ENCODE assay signal across 20 cellular contexts in genomic region chr12:125381373-125381772, GRCh38.
DNase-seq lines count a peak whose midpoint lies in the region; ATAC-seq, FAIRE-seq and TF ChIP-seq lines count a peak whose summit lies in the region.
"Had no signal": no experiment of that assay in that cellular context is flagged by ENCODE, and none has a peak within 500 bp of the region (broad histone marks: within the 10 kb centered on the region; RNA-seq: fewer than 3 reads in every experiment).

No MANE protein-coding gene starts in this region.

- no peaks in the 10 kb centered on the region for H3K79me1 ChIP-seq in mesendoderm (ENCODE audit: low read length)

- no peaks in the 10 kb centered on the region for H3K36me3 Mint-ChIP-seq in endothelial cell (ENCODE audit: low read depth, unreplicated experiment)
- H3K36me3 Mint-ChIP-seq: CD8-positive, alpha-beta memory T cell had no signal

- DNase-seq in DND-41 = peak; percentile 10
- DNase-seq in K562 (ENCODE audit: extremely low read depth in 1 of 4, low spot score in 3 of 4) = no peak
- peak; percentile 37 for DNase-seq in mesendoderm
- no peak for DNase-seq in OCI-M2 (lab: John Stamatoyannopoulos, UW; ENCODE audit: unreplicated experiment)
- no peak for DNase-seq in endothelial cell (ENCODE audit: low spot score)
- no peak for DNase-seq in foreskin melanocyte
- DNase-seq: C1 segment of cervical spinal cord; CD8-positive, alpha-beta memory T cell; HCEC 1CT; KBM-7; MV-4-11; NCI-H1694 treated with DMSO at 0.1 percent for 48 hours; NCI-H2107; NCI-H510A; NCI-H748 treated with DMSO at 0.1 percent for 48 hours; PC-3; SW 1271 had no signal

- H3K27me3 ChIP-seq in DND-41 (ENCODE audit: insufficient read depth, low read length, poor library complexity) (no peaks in the 10 kb centered on the region), K562 (ENCODE audit: control insufficient read depth in 2 of 2, insufficient read depth in 2 of 2, low read length in 2 of 2) (no peaks in the 10 kb centered on the region), mesendoderm (ENCODE audit: insufficient read depth, low read length, poor library complexity) (no peaks in the 10 kb centered on the region)
- H3K27me3 ChIP-seq: SJSA1 had no signal

- H2AFZ ChIP-seq in DND-41 (ENCODE audit: low read depth, low read length) (no peak overlapping the region), K562 (ENCODE audit: low read depth, low read length) (no peak overlapping the region)

- no peak for TF ChIP-seq EP300 in Ishikawa (IDR thresholded peaks at IDR 0.05; ENCODE audit: borderline replicate concordance)
- no peak for TF ChIP-seq EP300 in K562 (IDR thresholded peaks at IDR 0.05; ENCODE audit: low read length)

- ATAC-seq in DND-41 (ENCODE audit: insufficient read depth, low read depth) = no peak
- ATAC-seq in K562 = no peak
- ATAC-seq: PC-3 had no signal

- H3K9me1 ChIP-seq in K562 (ENCODE audit: control insufficient read depth, insufficient read depth, low read length) = no peaks in the 10 kb centered on the region

- in situ Hi-C loops in K562 (cut with MboI) = no loop called here

- H3K56ac ChIP-seq in mesendoderm (ENCODE audit: low read length) = no peak overlapping the region

- no peaks in the 10 kb centered on the region for H3K4me1 Mint-ChIP-seq in endothelial cell (ENCODE audit: unreplicated experiment)
- H3K4me1 Mint-ChIP-seq: CD8-positive, alpha-beta memory T cell had no signal

- no peak overlapping the region for H3K4ac ChIP-seq in mesendoderm (ENCODE audit: low read depth, low read length)

- H3K9ac ChIP-seq in DND-41 (ENCODE audit: low read depth, low read length) (no peak overlapping the region), K562 (ENCODE audit: insufficient read depth in 1 of 2, low read depth in 2 of 2, low read length in 2 of 2) (no peak overlapping the region), mesendoderm (ENCODE audit: low read length) (no peak overlapping the region)

- no peak overlapping the region for H2AK5ac ChIP-seq in mesendoderm (ENCODE audit: low read length)

- H3K4me1 ChIP-seq in DND-41 (ENCODE audit: insufficient read depth, low read length) = no peaks in the 10 kb centered on the region
- no peaks in the 10 kb centered on the region for H3K4me1 ChIP-seq in K562 (replicated peaks in 1 of 2; ENCODE audit: control insufficient read depth in 2 of 2, insufficient read depth in 2 of 2, low read length in 2 of 2)
- H3K4me1 ChIP-seq in mesendoderm (ENCODE audit: control insufficient read depth, low read depth, low read length) = no peaks in the 10 kb centered on the region
- H3K4me1 ChIP-seq: SJSA1 had no signal

- no peak overlapping the region for H3K4me2 ChIP-seq in DND-41 (ENCODE audit: insufficient read depth, low read length)
- no peak overlapping the region for H3K4me2 ChIP-seq in K562 (ENCODE audit: insufficient read depth, low read length)
- H3K4me2 ChIP-seq in mesendoderm (ENCODE audit: low read length) = no peak overlapping the region

- no peak overlapping the region for H2BK120ac ChIP-seq in mesendoderm (ENCODE audit: low read depth, low read length)

- no peak overlapping the region for H3K23ac ChIP-seq in mesendoderm (ENCODE audit: low read length)

- H3K79me2 ChIP-seq in DND-41 (ENCODE audit: insufficient read depth, low read length) = no peaks in the 10 kb centered on the region
- H3K79me2 ChIP-seq in K562 (ENCODE audit: control insufficient read depth, insufficient read depth, low read length) = no peaks in the 10 kb centered on the region
- H3K79me2 ChIP-seq in mesendoderm (ENCODE audit: control insufficient read depth, insufficient read depth, low read length) = no peaks in the 10 kb centered on the region

- intact Hi-C loops in K562 (cut with micrococcal nuclease) = no loop called here

- no peak overlapping the region for H3K4me3 Mint-ChIP-seq in endothelial cell (ENCODE audit: unreplicated experiment)
- H3K4me3 Mint-ChIP-seq: CD8-positive, alpha-beta memory T cell had no signal

- no peak overlapping the region for H3K27ac Mint-ChIP-seq in endothelial cell (ENCODE audit: unreplicated experiment)
- H3K27ac Mint-ChIP-seq: CD8-positive, alpha-beta memory T cell had no signal

- TF ChIP-seq CTCF in DND-41 (IDR thresholded peaks at IDR 0.05; ENCODE audit: borderline replicate concordance, extremely low read depth, low read length, poor library complexity, severe bottlenecking) (no peak), K562 (IDR thresholded peaks at IDR 0.05 in 2 of 3, conservative IDR thresholded peaks at IDR 0.05 in 1 of 3; ENCODE audit: insufficient read depth in 2 of 3, low read depth in 1 of 3, low read length in 3 of 3) (no peak), endothelial cell (IDR thresholded peaks at IDR 0.05; ENCODE audit: unreplicated experiment) (no peak)

- TF ChIP-seq RAD21 in Ishikawa (IDR thresholded peaks at IDR 0.05; ENCODE audit: low read depth) (no peak), K562 (CRISPR knock-in tag; conservative IDR thresholded peaks at IDR 0.05 in 1 of 2, IDR thresholded peaks at IDR 0.05 in 1 of 2) (no peak)

- H3K18ac ChIP-seq in mesendoderm (ENCODE audit: low read length) = no peak overlapping the region

- no peak overlapping the region for H2BK15ac ChIP-seq in mesendoderm (replicated peaks; ENCODE audit: low read depth)

- CTCF ChIA-PET in K562 (lab: Yijun Ruan, JAX; ENCODE audit: low intra/inter-chr PET ratio) = no interaction called here

- no peak for TF ChIP-seq POLR2A in K562 (conservative IDR thresholded peaks at IDR 0.05)

- peaks cover 5% of the 10 kb centered on the region for H3K9me3 Mint-ChIP-seq in endothelial cell (ENCODE audit: unreplicated experiment)

- no peak overlapping the region for H3K4me3 ChIP-seq in DND-41 (ENCODE audit: low read depth in 1 of 2, low read length in 2 of 2)
- H3K4me3 ChIP-seq in K562 = no peak overlapping the region
- H3K4me3 ChIP-seq in mesendoderm (ENCODE audit: low read length) = no peak overlapping the region
- H3K4me3 ChIP-seq: SJSA1 had no signal

- POLR2A ChIA-PET in K562 (lab: Yijun Ruan, JAX) = no interaction called here

- H3K27ac ChIP-seq in DND-41 (ENCODE audit: low read length) (no peak overlapping the region), K562 (ENCODE audit: extremely low read depth, low read depth, low read length) (no peak overlapping the region), mesendoderm (ENCODE audit: low read depth, low read length) (no peak overlapping the region)
- H3K27ac ChIP-seq: SJSA1 had no signal

- BruUV-seq in K562 (replicated peaks; lab: Mats Ljungman, UMichigan) = no TSS peak

- H3K27me3 Mint-ChIP-seq in endothelial cell (ENCODE audit: unreplicated experiment) = no peaks in the 10 kb centered on the region

- H4K5ac ChIP-seq in mesendoderm (ENCODE audit: low read length) = no peak overlapping the region

- H2BK5ac ChIP-seq in mesendoderm (ENCODE audit: low read length) = no peak overlapping the region

- WGBS in K562 (ENCODE audit: insufficient coverage, low coverage, missing lambda C conversion rate) = 0% methylated on average over 4 of the region's 4 CpGs
- no CpG with 5 or more reads among the region's 4 CpGs for WGBS in mesendoderm (ENCODE audit: extremely low coverage, insufficient coverage, low lambda C conversion rate)

- H3K9me3 ChIP-seq in DND-41 (ENCODE audit: insufficient read depth, low read length, severe bottlenecking) (no peaks in the 10 kb centered on the region), K562 (replicated peaks; ENCODE audit: control insufficient read depth, insufficient read depth, low read depth, low read length) (no peaks in the 10 kb centered on the region)
- H3K9me3 ChIP-seq: SJSA1 had no signal

- no peaks in the 10 kb centered on the region for H4K20me1 ChIP-seq in DND-41 (ENCODE audit: insufficient read depth, low read length)
- no peaks in the 10 kb centered on the region for H4K20me1 ChIP-seq in K562 (replicated peaks; ENCODE audit: control insufficient read depth, insufficient read depth, low read length)

- no peak overlapping the region for H4K8ac ChIP-seq in mesendoderm (ENCODE audit: low read depth, low read length)

- no peak for FAIRE-seq in K562 (lab: Jason Lieb, UNC)
- FAIRE-seq: D721Med had no signal

- H3K36me3 ChIP-seq in DND-41 (ENCODE audit: insufficient read depth, low read length) (no peaks in the 10 kb centered on the region), K562 (ENCODE audit: control insufficient read depth, insufficient read depth, low read length) (no peaks in the 10 kb centered on the region), mesendoderm (ENCODE audit: control insufficient read depth, insufficient read depth, low read length) (no peaks in the 10 kb centered on the region)
- H3K36me3 ChIP-seq: SJSA1 had no signal

TF ChIP-seq in K562, 482 proteins besides CTCF, POLR2A, EP300 and RAD21:
- no peak for TF ChIP-seq TAL1 (IDR thresholded peaks at IDR 0.05)
- peak; percentile 91 for TF ChIP-seq EHMT2 (IDR thresholded peaks at IDR 0.05)
- no peak for TF ChIP-seq NCOA6 (IDR thresholded peaks at IDR 0.05)
- peak; percentile 62; the same call in 1 of the 2 replicates for TF ChIP-seq MIER1 (IDR thresholded peaks at IDR 0.05; ENCODE audit: low read depth)
TF ChIP-seq in K562: peak in this region for 2.

Comparison
In these comparisons a context has a peak if more than half of its experiments do, and no peak if none do; other contexts are left out.
1. DNase-seq: peak in DND-41 (single experiment) and mesendoderm (single experiment); none in K562 (0 of 4), OCI-M2 (single experiment), endothelial cell (single experiment) and foreskin melanocyte (single experiment).